In genomic region chr9:34036625-34037024, GRCh38 we compare ENCODE assay signal across 1 cellular context.
TF ChIP-seq lines count a peak whose summit lies in the region.

No MANE protein-coding gene starts in this region.

TF ChIP-seq in K562, 482 proteins besides CTCF, POLR2A, EP300 and RAD21 (continued from another document):
- peak; percentile 89 for TF ChIP-seq PRDM10 (IDR thresholded peaks at IDR 0.05; ENCODE audit: partially characterized antibody)
